In genomic region chr11:121417607-121418006, GRCh38 we compare ENCODE assay signal across 11 cellular contexts. TPM values are rescaled to one million over a fixed set of nuclear protein-coding genes. Genes with fewer than 3 reads are reported as not detected.
DNase-seq lines count a peak whose midpoint lies in the region; ATAC-seq, FAIRE-seq and TF ChIP-seq lines count a peak whose summit lies in the region.
"Had no signal": no experiment of that assay in that cellular context is flagged by ENCODE, and none has a peak within 500 bp of the region (broad histone marks: within the 10 kb centered on the region; RNA-seq: fewer than 3 reads in every experiment).

No MANE protein-coding gene starts in this region.

- H3K4me1 ChIP-seq in keratinocyte (ENCODE audit: control insufficient read depth, extremely low read depth, insufficient read depth, low read length) (peaks cover 18% of the 10 kb centered on the region), subcutaneous abdominal adipose tissue (ENCODE audit: control insufficient read depth in 5 of 5, insufficient read depth in 5 of 5, low read length in 5 of 5) (peaks cover 3 to 33% (median 25%) of the 10 kb centered on the region in 5 donors)

- dilution Hi-C loops in keratinocyte (cut with MboI; ENCODE audit: extremely low pct_ligation_motif_present, low sequenced_read_pairs), result no loop called here

- in situ Hi-C loops in ACHN (cut with HindIII; ENCODE audit: low pct_ligation_motif_present, low pct_unique_long_range_greater_than_20kb, low sequenced_read_pairs), result no loop called here

- no peak overlapping the region for H3K4me3 Mint-ChIP-seq in activated CD8-positive, alpha-beta memory T cell treated with anti-CD3 and anti-CD28 coated beads, Interleukin-2, amount 10 ng/mL, durations not matched to agents 7 days and 5 days
- H3K4me3 Mint-ChIP-seq in activated CD8-positive, alpha-beta T cell treated with anti-CD3 and anti-CD28 coated beads, Interleukin-2, amount 10 ng/mL, durations not matched to agents 7 days and 5 days, result peak overlapping the region; percentile 46

- H3K36me3 Mint-ChIP-seq in activated CD8-positive, alpha-beta memory T cell treated with anti-CD3 and anti-CD28 coated beads, Interleukin-2, amount 10 ng/mL, durations not matched to agents 7 days and 5 days, result no peaks in the 10 kb centered on the region
- H3K36me3 Mint-ChIP-seq in activated CD8-positive, alpha-beta T cell treated with anti-CD3 and anti-CD28 coated beads, Interleukin-2, amount 10 ng/mL, durations not matched to agents 7 days and 5 days (ENCODE audit: low read depth), result peaks cover 4% of the 10 kb centered on the region

- FAIRE-seq in keratinocyte (lab: Jason Lieb, UNC), result no peak
- FAIRE-seq: astrocyte, urothelium cell line had no signal

- no peaks in the 10 kb centered on the region for H3K27me3 Mint-ChIP-seq in activated CD8-positive, alpha-beta memory T cell treated with anti-CD3 and anti-CD28 coated beads, Interleukin-2, amount 10 ng/mL, durations not matched to agents 7 days and 5 days
- no peaks in the 10 kb centered on the region for H3K27me3 Mint-ChIP-seq in activated CD8-positive, alpha-beta T cell treated with anti-CD3 and anti-CD28 coated beads, Interleukin-2, amount 10 ng/mL, durations not matched to agents 7 days and 5 days (ENCODE audit: low read depth)

- no peaks in the 10 kb centered on the region for H3K9me1 ChIP-seq in keratinocyte (ENCODE audit: control insufficient read depth, extremely low read depth, insufficient read depth, low read length)

- POLR2A ChIA-PET in activated CD8-positive, alpha-beta T cell treated with anti-CD3 and anti-CD28 coated beads, Interleukin-2, amount 10 ng/mL, durations not matched to agents 7 days and 5 days (lab: Charles Lee), result interaction anchor here (0.5 to 0.7 kb wide), 3 partner anchors 65 to 1023 kb away, joined by 3 to 4 read pairs (median 3); no protein-coding TSS in a partner anchor
- POLR2A ChIA-PET in GM10248 (lab: Yijun Ruan, JAX), result no interaction called here

- H3K9ac ChIP-seq in keratinocyte (ENCODE audit: control insufficient read depth, extremely low read depth, insufficient read depth, low read length), result no peak overlapping the region
- peak overlapping the region in 1 of 5 donors; percentile 11 for H3K9ac ChIP-seq in subcutaneous abdominal adipose tissue (ENCODE audit: low read length in 5 of 5)

- H3K4me1 Mint-ChIP-seq in activated CD8-positive, alpha-beta memory T cell treated with anti-CD3 and anti-CD28 coated beads, Interleukin-2, amount 10 ng/mL, durations not matched to agents 7 days and 5 days, result peaks cover 51% of the 10 kb centered on the region
- H3K4me1 Mint-ChIP-seq in activated CD8-positive, alpha-beta T cell treated with anti-CD3 and anti-CD28 coated beads, Interleukin-2, amount 10 ng/mL, durations not matched to agents 7 days and 5 days (ENCODE audit: low read depth), result peaks cover 69% of the 10 kb centered on the region

- H3K9me3 Mint-ChIP-seq in activated CD8-positive, alpha-beta memory T cell treated with anti-CD3 and anti-CD28 coated beads, Interleukin-2, amount 10 ng/mL, durations not matched to agents 7 days and 5 days (ENCODE audit: low read depth), result no peaks in the 10 kb centered on the region
- H3K9me3 Mint-ChIP-seq in activated CD8-positive, alpha-beta T cell treated with anti-CD3 and anti-CD28 coated beads, Interleukin-2, amount 10 ng/mL, durations not matched to agents 7 days and 5 days (ENCODE audit: insufficient read depth), result no peaks in the 10 kb centered on the region

- peak overlapping the region; percentile 68 for H3K27ac Mint-ChIP-seq in activated CD8-positive, alpha-beta memory T cell treated with anti-CD3 and anti-CD28 coated beads, Interleukin-2, amount 10 ng/mL, durations not matched to agents 7 days and 5 days
- peak overlapping the region; percentile 84 for H3K27ac Mint-ChIP-seq in activated CD8-positive, alpha-beta T cell treated with anti-CD3 and anti-CD28 coated beads, Interleukin-2, amount 10 ng/mL, durations not matched to agents 7 days and 5 days

- H3K9me3 ChIP-seq in keratinocyte (ENCODE audit: control insufficient read depth, low read depth, low read length) (no peaks in the 10 kb centered on the region), subcutaneous abdominal adipose tissue (ENCODE audit: control insufficient read depth in 5 of 5, low read length in 5 of 5) (no peaks in the 10 kb centered on the region)

- no peak overlapping the region for H3K27ac ChIP-seq in keratinocyte (ENCODE audit: control insufficient read depth, insufficient read depth, low read length)
- peak overlapping the region; percentile 52 for H3K27ac ChIP-seq in subcutaneous abdominal adipose tissue (ENCODE audit: low read depth, low read length)
- H3K27ac ChIP-seq: epithelial cell of prostate had no signal

- H4K20me1 ChIP-seq in keratinocyte (ENCODE audit: control insufficient read depth, extremely low read depth, insufficient read depth, low read length), result no peaks in the 10 kb centered on the region

- CTCF ChIA-PET in activated CD8-positive, alpha-beta memory T cell treated with anti-CD3 and anti-CD28 coated beads, Interleukin-2, amount 10 ng/mL, durations not matched to agents 7 days and 5 days (lab: Charles Lee), result interaction anchor here (0.7 to 1.2 kb wide), 3 partner anchors 32 to 174 kb away, joined by 3 read pairs; no protein-coding TSS in a partner anchor
- CTCF ChIA-PET in activated CD8-positive, alpha-beta T cell treated with anti-CD3 and anti-CD28 coated beads, Interleukin-2, amount 10 ng/mL, durations not matched to agents 7 days and 5 days (lab: Charles Lee), result interaction anchor here (0.8 to 1.5 kb wide), 4 partner anchors 10 to 174 kb away, joined by 3 to 8 read pairs (median 4); no protein-coding TSS in a partner anchor
- CTCF ChIA-PET in GM10248 (lab: Yijun Ruan, JAX), result interaction anchor here (0.8 to 1.6 kb wide), 4 partner anchors 10 to 43 kb away, joined by 3 read pairs; no protein-coding TSS in a partner anchor

- peak overlapping the region; percentile 31 for H3K4me2 ChIP-seq in keratinocyte (ENCODE audit: control insufficient read depth, extremely low read depth, insufficient read depth, low read depth, low read length)

- H2AFZ ChIP-seq in keratinocyte (ENCODE audit: control insufficient read depth, low read length), result no peak overlapping the region

- ATAC-seq in activated CD8-positive, alpha-beta memory T cell treated with anti-CD3 and anti-CD28 coated beads, Interleukin-2, amount 10 ng/mL, durations not matched to agents 7 days and 5 days, result no peak
- no peak for ATAC-seq in activated CD8-positive, alpha-beta T cell treated with anti-CD3 and anti-CD28 coated beads, Interleukin-2, amount 10 ng/mL, durations not matched to agents 7 days and 5 days

- H3K36me3 ChIP-seq in keratinocyte (ENCODE audit: control insufficient read depth in 2 of 2, extremely low read depth in 1 of 2, insufficient read depth in 2 of 2, low read length in 2 of 2) (no peaks in the 10 kb centered on the region), subcutaneous abdominal adipose tissue (ENCODE audit: control insufficient read depth in 5 of 5, insufficient read depth in 5 of 5, low read length in 5 of 5) (no peaks in the 10 kb centered on the region)

- no peak for DNase-seq in activated CD8-positive, alpha-beta memory T cell treated with anti-CD3 and anti-CD28 coated beads, Interleukin-2, amount 10 ng/mL, durations not matched to agents 7 days and 5 days
- DNase-seq in activated CD8-positive, alpha-beta memory T cell treated with anti-CD3 and anti-CD28 coated beads for 24 hours, result no peak
- DNase-seq in activated CD8-positive, alpha-beta T cell treated with anti-CD3 and anti-CD28 coated beads, Interleukin-2, amount 10 ng/mL, durations not matched to agents 7 days and 5 days, result no peak
- DNase-seq in keratinocyte (ENCODE audit: low read depth, low spot score), result no peak
- no peak for DNase-seq in GM10248 (ENCODE audit: extremely low spot score)
- DNase-seq in ACHN, result no peak
- DNase-seq in AG20443 (ENCODE audit: low spot score), result no peak

- H3K79me2 ChIP-seq in keratinocyte (ENCODE audit: control insufficient read depth, insufficient read depth, low read length), result no peaks in the 10 kb centered on the region

- H3K4me3 ChIP-seq in keratinocyte (ENCODE audit: control insufficient read depth in 2 of 3, extremely low read depth in 1 of 3, insufficient read depth in 2 of 3, low read depth in 1 of 3, low read length in 3 of 3) (no peak overlapping the region), subcutaneous abdominal adipose tissue (ENCODE audit: low read depth in 1 of 5, low read length in 5 of 5) (no peak overlapping the region)

- TF ChIP-seq CTCF in keratinocyte (optimal IDR thresholded peaks at IDR 0.05 in 1 of 3, IDR thresholded peaks at IDR 0.05 in 1 of 3, conservative IDR thresholded peaks at IDR 0.05 in 1 of 3; ENCODE audit: extremely low read depth in 1 of 3, insufficient read depth in 2 of 3, low read length in 3 of 3) (no peak), GM10248 (IDR thresholded peaks at IDR 0.05; ENCODE audit: control extremely low read depth, extremely low read depth, low read depth, missing control alignments) (no peak)

- H3K27me3 ChIP-seq in keratinocyte (ENCODE audit: control insufficient read depth, extremely low read depth, insufficient read depth, low read length), result peaks cover 5% of the 10 kb centered on the region
- no peaks in the 10 kb centered on the region for H3K27me3 ChIP-seq in subcutaneous abdominal adipose tissue (ENCODE audit: control insufficient read depth in 5 of 5, insufficient read depth in 4 of 5, low read length in 5 of 5)

RNA-seq across cellular contexts. Expression of gene SORL1, which starts 34.5 kb away (rescaled TPM):
- 10 to 100 TPM; 17.4 to 38.6 TPM for total RNA-seq in activated CD8-positive, alpha-beta memory T cell treated with anti-CD3 and anti-CD28 coated beads, Interleukin-2, amount 10 ng/mL, durations not matched to agents 7 days and 5 days
- 100 to 1,000 TPM in 1 of 2 experiments, 10 to 100 TPM in 1; 98.9 to 107 TPM for total RNA-seq in activated CD8-positive, alpha-beta T cell treated with anti-CD3 and anti-CD28 coated beads, Interleukin-2, amount 10 ng/mL, durations not matched to agents 7 days and 5 days
- polyA plus RNA-seq in keratinocyte, result 38.9 to 81.8 TPM (median 46.1 TPM) in 3 replicates
- polyA plus RNA-seq in keratinocyte (2011; ENCODE audit: low read depth), result 6.3 TPM
- 16.3 and 21.8 TPM in 2 replicates for polyA plus RNA-seq in keratinocyte (2011; cell fraction: cytosol; rRNA removed)
- polyA plus RNA-seq in keratinocyte (2011; cell fraction: nucleus; rRNA removed), result 93.7 and 110 TPM in 2 replicates
- polyA plus RNA-seq in keratinocyte (2012; ENCODE audit: low replicate concordance), result 7.1 and 52.3 TPM in 2 replicates
- polyA minus RNA-seq in keratinocyte, result 240 to 444 TPM (median 278 TPM) in 3 replicates
- polyA minus RNA-seq in keratinocyte (2011; cell fraction: cytosol; rRNA and poly(A)+ RNA removed), result 80.4 TPM
- polyA minus RNA-seq in keratinocyte (2011; cell fraction: nucleus; rRNA and poly(A)+ RNA removed), result 253 and 438 TPM in 2 replicates
